In the genomic region with DNA sequence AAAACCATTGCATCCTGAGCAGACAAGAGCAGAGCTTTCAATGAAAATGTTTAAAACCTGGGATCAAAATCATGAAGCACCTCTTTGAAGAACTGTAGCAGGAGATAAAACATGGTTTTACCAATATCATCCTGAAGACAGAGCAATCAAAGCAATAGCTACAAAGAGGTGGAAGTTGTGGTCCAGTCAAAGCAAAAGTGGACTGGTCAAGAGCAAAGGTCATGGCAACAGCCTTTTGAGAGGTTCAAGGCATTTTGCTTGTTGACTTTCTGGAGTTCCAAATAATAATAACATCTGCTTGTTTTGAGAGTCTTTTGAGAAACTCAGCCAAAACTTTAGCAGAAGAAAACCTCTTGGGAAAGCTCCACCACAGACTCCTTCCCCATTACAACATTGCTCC, we compare ENCODE assay signal across 32 cellular contexts.
A peak's percentile ranks its signal among the peaks of the same experiment; 100 is the strongest.
DNase-seq lines count a peak whose midpoint lies in the region; ATAC-seq, FAIRE-seq and TF ChIP-seq lines count a peak whose summit lies in the region.
"Had no signal": no experiment of that assay in that cellular context is flagged by ENCODE, and none has a peak within 500 bp of the region (broad histone marks: within the 10 kb centered on the region; RNA-seq: fewer than 3 reads in every experiment).

No MANE protein-coding gene starts in this region.

- H3K27ac ChIP-seq in GM12878 (ENCODE audit: control insufficient read depth, insufficient read depth), result no peak overlapping the region
- H3K27ac ChIP-seq: 22Rv1; A549; BLaER1; BLaER1 treated with 17β-estradiol and CSF1 and Interleukin-3, amounts not matched to agents 10 nM and 100 nM; C4-2B had no signal

- BruUV-seq in GM12878 (replicated peaks; lab: Mats Ljungman, UMichigan), result no TSS peak
- no TSS peak for BruUV-seq in MCF 10A (replicated peaks; lab: Mats Ljungman, UMichigan)

- no peak for TF ChIP-seq RAD21 in GM12878 (IDR thresholded peaks at IDR 0.05; ENCODE audit: insufficient read depth, low read depth, low read length)

- no peaks in the 10 kb centered on the region for H3K27me3 Mint-ChIP-seq in MCF 10A (ENCODE audit: insufficient read depth, unreplicated experiment)
- H3K27me3 Mint-ChIP-seq: B cell; CD4-positive, alpha-beta memory T cell; CD4-positive, alpha-beta T cell; CD4-positive, CD25-positive, alpha-beta regulatory T cell had no signal

- TF ChIP-seq EP300 in GM12878 (IDR thresholded peaks at IDR 0.05; ENCODE audit: borderline replicate concordance in 1 of 2, control insufficient read depth in 1 of 2, low read depth in 2 of 2, low read length in 2 of 2), result no peak

- ATAC-seq in GM19463 (IDR thresholded peaks at IDR 0.05; ENCODE audit: unreplicated experiment) (peak; percentile 45), GM12878 (peak; percentile 61)
- ATAC-seq: A549; CD8-positive, alpha-beta T cell had no signal

- no peaks in the 10 kb centered on the region for H3K36me3 ChIP-seq in GM12878 (ENCODE audit: control insufficient read depth in 2 of 2, insufficient read depth in 2 of 2, low read length in 1 of 2)
- H3K36me3 ChIP-seq: BE2C; BLaER1; BLaER1 treated with 17β-estradiol and CSF1 and Interleukin-3, amounts not matched to agents 10 nM and 100 nM had no signal

- H3K9ac ChIP-seq in GM12878 (ENCODE audit: control insufficient read depth, insufficient read depth, low read length), result no peak overlapping the region
- H3K9ac ChIP-seq: BLaER1; BLaER1 treated with 17β-estradiol and CSF1 and Interleukin-3, amounts not matched to agents 10 nM and 100 nM had no signal

- H3K4me3 ChIP-seq in GM12878, result no peak overlapping the region
- H3K4me3 ChIP-seq: A549; BLaER1; BLaER1 treated with 17β-estradiol and CSF1 and Interleukin-3, amounts not matched to agents 10 nM and 100 nM had no signal

- no peaks in the 10 kb centered on the region for H3K9me3 ChIP-seq in GM12878 (replicated peaks; ENCODE audit: control insufficient read depth, insufficient read depth, low read length)
- H3K9me3 ChIP-seq: A549, BE2C, BLaER1, Caco-2 had no signal

- RAD21 ChIA-PET in GM12878 (lab: Charles Lee; ENCODE audit: unreplicated experiment), result interaction anchor here (1.1 to 1.6 kb wide), 2 partner anchors 10 to 11 kb away, joined by 3 to 6 read pairs; no protein-coding TSS in a partner anchor

- TF ChIP-seq POLR2A in GM12878 (IDR thresholded peaks at IDR 0.05; ENCODE audit: low read depth, low read length), result no peak

- POLR2A ChIA-PET in GM12878 (lab: Charles Lee) (interaction anchor here (0.9 to 1.4 kb wide), 3 partner anchors 17 to 23 kb away, joined by 3 read pairs; no protein-coding TSS in a partner anchor), MCF 10A (lab: Yijun Ruan, JAX) (no interaction called here)

- H3K36me3 Mint-ChIP-seq in MCF 10A (ENCODE audit: insufficient read depth, unreplicated experiment), result no peaks in the 10 kb centered on the region
- H3K36me3 Mint-ChIP-seq: CD14-positive monocyte; CD4-positive, alpha-beta memory T cell; CD4-positive, CD25-positive, alpha-beta regulatory T cell; CD8-positive, alpha-beta memory T cell; CD8-positive, alpha-beta T cell had no signal

- DNase-seq in GM12878 (ENCODE audit: low read depth, low spot score) (no peak), MCF 10A (ENCODE audit: unreplicated experiment) (no peak), NK-92 (lab: John Stamatoyannopoulos, UW; ENCODE audit: unreplicated experiment) (no peak)
- DNase-seq: 8988T; ACHN; AML-193; BE2C; C1 segment of cervical spinal cord; Caco-2; Calu3; CD4-positive, alpha-beta memory T cell; CD4-positive, alpha-beta T cell; CD4-positive, CD25-positive, alpha-beta regulatory T cell; CD8-positive, alpha-beta memory T cell; CD8-positive, alpha-beta T cell; COR-L47; DMS 273 treated with DMSO at 0.1 percent for 48 hours; DMS153; DMS53; DMS79; DMS79 treated with DMSO at 0.1 percent for 48 hours; DND-41; EL had no signal

- SMC1A ChIA-PET in GM12878 (lab: Charles Lee; ENCODE audit: uncharacterized antibody, unreplicated experiment), result interaction anchor here (0.6 to 1.5 kb wide), 6 partner anchors 10 to 122 kb away, joined by 3 to 6 read pairs (median 4); no protein-coding TSS in a partner anchor

- H4K20me1 ChIP-seq in GM12878 (ENCODE audit: control insufficient read depth, insufficient read depth), result no peaks in the 10 kb centered on the region
- H4K20me1 ChIP-seq: BLaER1; BLaER1 treated with 17β-estradiol and CSF1 and Interleukin-3, amounts not matched to agents 10 nM and 100 nM had no signal

- no peaks in the 10 kb centered on the region for H3K9me3 Mint-ChIP-seq in MCF 10A (ENCODE audit: unreplicated experiment)

- in situ Hi-C loops in GM12878 (cut with MboI), result no loop called here

- H3K4me3 Mint-ChIP-seq in MCF 10A (ENCODE audit: unreplicated experiment), result no peak overlapping the region
- H3K4me3 Mint-ChIP-seq: B cell; CD14-positive monocyte; CD4-positive, alpha-beta memory T cell; CD4-positive, alpha-beta T cell; CD4-positive, CD25-positive, alpha-beta regulatory T cell; CD8-positive, alpha-beta memory T cell; CD8-positive, alpha-beta T cell had no signal

- FAIRE-seq in GM12878 (lab: Jason Lieb, UNC), result no peak
- FAIRE-seq: A549, D721Med had no signal

- H3K79me2 ChIP-seq in GM12878 (ENCODE audit: control insufficient read depth, insufficient read depth, low read length), result no peaks in the 10 kb centered on the region

- H3K27me3 ChIP-seq in GM12878 (replicated peaks in 1 of 2; ENCODE audit: control insufficient read depth in 2 of 2, insufficient read depth in 2 of 2, low read length in 1 of 2), result no peaks in the 10 kb centered on the region
- H3K27me3 ChIP-seq: BE2C; BLaER1; BLaER1 treated with 17β-estradiol and CSF1 and Interleukin-3, amounts not matched to agents 10 nM and 100 nM had no signal

- H2AFZ ChIP-seq in GM12878 (ENCODE audit: control insufficient read depth, low read depth, low read length), result no peak overlapping the region

- no peaks in the 10 kb centered on the region for H3K4me1 ChIP-seq in GM12878 (ENCODE audit: control insufficient read depth, insufficient read depth, low read length)
- H3K4me1 ChIP-seq: A549; BE2C; BLaER1; BLaER1 treated with 17β-estradiol and CSF1 and Interleukin-3, amounts not matched to agents 10 nM and 100 nM; Caco-2 had no signal

- intact Hi-C loops in GM12878 (cut with micrococcal nuclease; ENCODE audit: unreplicated experiment) (loop anchor here (5.0 kb wide), 1 partner anchor 64 kb away; no protein-coding TSS in a partner anchor), MCF 10A (cut with micrococcal nuclease) (no loop called here)

- no peak for TF ChIP-seq CTCF in GM12878 (IDR thresholded peaks at IDR 0.05 in 2 of 3, conservative IDR thresholded peaks at IDR 0.05 in 1 of 3; ENCODE audit: control insufficient read depth in 2 of 3, extremely low read depth in 1 of 3, insufficient read depth in 1 of 3, low read depth in 3 of 3, low read length in 3 of 3)
- no peak for TF ChIP-seq CTCF in MCF 10A (IDR thresholded peaks at IDR 0.05; ENCODE audit: unreplicated experiment)

- H3K4me2 ChIP-seq in GM12878 (ENCODE audit: control insufficient read depth, insufficient read depth), result no peak overlapping the region
- H3K4me2 ChIP-seq: A549; BLaER1; BLaER1 treated with 17β-estradiol and CSF1 and Interleukin-3, amounts not matched to agents 10 nM and 100 nM had no signal

- peaks cover 2% of the 10 kb centered on the region for H3K4me1 Mint-ChIP-seq in MCF 10A (ENCODE audit: insufficient read depth, unreplicated experiment)
- H3K4me1 Mint-ChIP-seq: B cell; CD14-positive monocyte; CD4-positive, alpha-beta memory T cell; CD4-positive, CD25-positive, alpha-beta regulatory T cell; CD8-positive, alpha-beta memory T cell had no signal

- no peak overlapping the region for H3K27ac Mint-ChIP-seq in MCF 10A (ENCODE audit: low read depth, unreplicated experiment)
- H3K27ac Mint-ChIP-seq: B cell; CD14-positive monocyte; CD4-positive, alpha-beta memory T cell; CD4-positive, alpha-beta T cell; CD4-positive, CD25-positive, alpha-beta regulatory T cell; CD8-positive, alpha-beta memory T cell; CD8-positive, alpha-beta T cell had no signal

- CTCF ChIA-PET in GM12878 (lab: Yijun Ruan, JAX) (interaction anchor here (1.1 kb wide), 1 partner anchor 17 kb away, joined by 3 read pairs; no protein-coding TSS in a partner anchor), MCF 10A (lab: Yijun Ruan, JAX) (interaction anchor here (0.8 kb wide), 1 partner anchor 52 kb away, joined by 4 read pairs; no protein-coding TSS in a partner anchor)

TF ChIP-seq in GM12878, 131 proteins besides CTCF, POLR2A, EP300 and RAD21 (continues in another document):
- TF ChIP-seq STAT3 (IDR thresholded peaks at IDR 0.05; ENCODE audit: low read depth, low read length) (no peak), RCOR1 (conservative IDR thresholded peaks at IDR 0.05; ENCODE audit: low read depth, low read length) (no peak), SMC3 (IDR thresholded peaks at IDR 0.05; ENCODE audit: borderline replicate concordance, low read length) (no peak), LARP7 (IDR thresholded peaks at IDR 0.05) (no peak), TCF3 (IDR thresholded peaks at IDR 0.05; ENCODE audit: borderline replicate concordance, insufficient read depth, low read depth, low read length) (no peak), MTA3 (IDR thresholded peaks at IDR 0.05; ENCODE audit: borderline replicate concordance, low read length) (no peak), MYB (IDR thresholded peaks at IDR 0.05; ENCODE audit: borderline replicate concordance, low read depth, low read length) (no peak)
- TF ChIP-seq, protein P1, sequence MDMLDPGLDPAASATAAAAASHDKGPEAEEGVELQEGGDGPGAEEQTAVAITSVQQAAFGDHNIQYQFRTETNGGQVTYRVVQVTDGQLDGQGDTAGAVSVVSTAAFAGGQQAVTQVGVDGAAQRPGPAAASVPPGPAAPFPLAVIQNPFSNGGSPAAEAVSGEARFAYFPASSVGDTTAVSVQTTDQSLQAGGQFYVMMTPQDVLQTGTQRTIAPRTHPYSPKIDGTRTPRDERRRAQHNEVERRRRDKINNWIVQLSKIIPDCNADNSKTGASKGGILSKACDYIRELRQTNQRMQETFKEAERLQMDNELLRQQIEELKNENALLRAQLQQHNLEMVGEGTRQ (IDR thresholded peaks at IDR 0.05; ENCODE audit: borderline replicate concordance, low read depth, low read length), result no peak
- TF ChIP-seq, protein P2, sequence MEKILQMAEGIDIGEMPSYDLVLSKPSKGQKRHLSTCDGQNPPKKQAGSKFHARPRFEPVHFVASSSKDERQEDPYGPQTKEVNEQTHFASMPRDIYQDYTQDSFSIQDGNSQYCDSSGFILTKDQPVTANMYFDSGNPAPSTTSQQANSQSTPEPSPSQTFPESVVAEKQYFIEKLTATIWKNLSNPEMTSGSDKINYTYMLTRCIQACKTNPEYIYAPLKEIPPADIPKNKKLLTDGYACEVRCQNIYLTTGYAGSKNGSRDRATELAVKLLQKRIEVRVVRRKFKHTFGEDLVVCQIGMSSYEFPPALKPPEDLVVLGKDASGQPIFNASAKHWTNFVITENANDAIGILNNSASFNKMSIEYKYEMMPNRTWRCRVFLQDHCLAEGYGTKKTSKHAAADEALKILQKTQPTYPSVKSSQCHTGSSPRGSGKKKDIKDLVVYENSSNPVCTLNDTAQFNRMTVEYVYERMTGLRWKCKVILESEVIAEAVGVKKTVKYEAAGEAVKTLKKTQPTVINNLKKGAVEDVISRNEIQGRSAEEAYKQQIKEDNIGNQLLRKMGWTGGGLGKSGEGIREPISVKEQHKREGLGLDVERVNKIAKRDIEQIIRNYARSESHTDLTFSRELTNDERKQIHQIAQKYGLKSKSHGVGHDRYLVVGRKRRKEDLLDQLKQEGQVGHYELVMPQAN (conservative IDR thresholded peaks at IDR 0.05), result no peak
